Comparison of ENCODE assay signal across 9 cellular contexts in the genomic region with DNA sequence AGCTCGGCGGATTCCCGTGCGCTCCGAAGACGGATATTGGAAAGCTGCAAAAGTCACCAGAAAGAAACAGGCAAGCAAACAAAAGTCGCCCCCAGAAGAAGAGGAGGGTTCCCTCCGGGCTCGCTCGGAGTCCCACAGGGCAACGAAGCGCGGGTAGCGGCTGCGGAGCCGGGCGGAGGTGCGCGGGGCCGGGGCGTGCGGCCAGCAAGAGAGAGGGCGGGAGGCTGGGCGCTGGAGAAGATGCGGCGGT. TPM values are rescaled to one million over a fixed set of nuclear protein-coding genes. Genes with fewer than 3 reads are reported as not detected.
DNase-seq lines count a peak whose midpoint lies in the region; ATAC-seq and TF ChIP-seq lines count a peak whose summit lies in the region.
"Had no signal": no experiment of that assay in that cellular context is flagged by ENCODE, and none has a peak within 500 bp of the region (broad histone marks: within the 10 kb centered on the region; RNA-seq: fewer than 3 reads in every experiment).

A gene (minus strand): TSS at position 247 of the 250 bp plus-strand sequence. CDS start 642 bp downstream, outside the sequence.

- no peaks in the 10 kb centered on the region for H3K9me3 Mint-ChIP-seq in H9
- no peaks in the 10 kb centered on the region for H3K9me3 Mint-ChIP-seq in MCF 10A (ENCODE audit: unreplicated experiment)
- H3K9me3 Mint-ChIP-seq in stimulated activated naive CD8-positive, alpha-beta T cell treated with anti-CD3 and anti-CD28 coated beads, Interleukin-15, Interleukin-2, amounts not matched to agents 100 ng/mL and 50 ng/mL, for 24 hours = peaks cover 4% of the 10 kb centered on the region

- H2BK12ac ChIP-seq in H9 (ENCODE audit: insufficient read length, low read depth, low read length) = peak within 1 kb of the TSS; percentile 73

- H3K14ac ChIP-seq in H9 (ENCODE audit: insufficient read depth, low read length) = peak within 1 kb of the TSS; percentile 90

- H3K79me1 ChIP-seq in H9 (ENCODE audit: insufficient read depth, low read depth, low read length, poor library complexity, severe bottlenecking) = no peaks in the 10 kb centered on the region

- H2BK5ac ChIP-seq in H9 (ENCODE audit: insufficient read length, low read length) = no peak within 1 kb of the TSS

- H3K56ac ChIP-seq in H9 (ENCODE audit: insufficient read length, low read depth, low read length) = no peak within 1 kb of the TSS

- H3K18ac ChIP-seq in H9 (ENCODE audit: insufficient read length, low read depth, low read length) = peak within 1 kb of the TSS; percentile 79

- H4K5ac ChIP-seq in H9 (ENCODE audit: insufficient read length, low read depth, low read length) = no peak within 1 kb of the TSS

- H3K27me3 ChIP-seq in H9 (ENCODE audit: insufficient read depth, low read length) = peaks cover 15% of the 10 kb centered on the region; the same call in 1 of the 2 replicates
- peaks cover 38 to 56% of the 10 kb centered on the region in 2 donors for H3K27me3 ChIP-seq in left lung

- H3K27ac ChIP-seq in H9 (ENCODE audit: insufficient read length, low read depth, low read length) (no peak within 1 kb of the TSS), left lung (peak within 1 kb of the TSS in 1 of 2 donors; percentile 48)

- no TSS peak for BruUV-seq in MCF 10A (replicated peaks; lab: Mats Ljungman, UMichigan)

- no peak within 1 kb of the TSS for H3T11ph ChIP-seq in H9 (ENCODE audit: low read length)

- H2AFZ ChIP-seq in H9 (ENCODE audit: low read length) = no peak within 1 kb of the TSS

- POLR2A ChIA-PET in MCF 10A (lab: Yijun Ruan, JAX) = interaction anchor here (0.6 to 2.1 kb wide), 12 partner anchors 11 to 247 kb away, joined by 3 to 7 read pairs (median 4); no protein-coding TSS in a partner anchor

- H4K8ac ChIP-seq in H9 (replicated peaks; ENCODE audit: insufficient read length, low read depth, low read length) = no peak within 1 kb of the TSS

- H3K27ac Mint-ChIP-seq in H9 (peak within 1 kb of the TSS in 1 of 3 experiments; percentile 11; a peak in 1 of 7 replicates), MCF 10A (ENCODE audit: low read depth, unreplicated experiment) (peak within 1 kb of the TSS; percentile 26)
- no peak within 1 kb of the TSS for H3K27ac Mint-ChIP-seq in stimulated activated naive CD8-positive, alpha-beta T cell treated with anti-CD3 and anti-CD28 coated beads, Interleukin-15, Interleukin-2, amounts not matched to agents 100 ng/mL and 50 ng/mL, for 24 hours

- CTCF ChIA-PET in MCF 10A (lab: Yijun Ruan, JAX) = interaction anchor here (0.7 to 1.1 kb wide), 3 partner anchors 16 to 196 kb away, joined by 3 to 4 read pairs (median 4); no protein-coding TSS in a partner anchor

- H3K4me1 ChIP-seq in H9 (ENCODE audit: insufficient read depth, low read length) (no peaks in the 10 kb centered on the region), left lung (peaks cover 12 to 25% of the 10 kb centered on the region in 2 donors)

- H2BK20ac ChIP-seq in H9 (ENCODE audit: low read depth, low read length, poor library complexity, severe bottlenecking) = no peak within 1 kb of the TSS

- H4K91ac ChIP-seq in H9 (ENCODE audit: insufficient read length, low read depth, low read length) = no peak within 1 kb of the TSS

- no peak within 1 kb of the TSS for H2BK15ac ChIP-seq in H9 (ENCODE audit: low read depth, low read length)

- peak within 1 kb of the TSS; percentile 38 to 56 for H3K4me3 ChIP-seq in left lung

- no peaks in the 10 kb centered on the region for H4K20me1 ChIP-seq in H9 (ENCODE audit: control insufficient read depth, insufficient read depth, insufficient read length)

- peak within 1 kb of the TSS; percentile 65 to 82 for H3K4me3 Mint-ChIP-seq in H9
- peak within 1 kb of the TSS; percentile 79 for H3K4me3 Mint-ChIP-seq in MCF 10A (ENCODE audit: unreplicated experiment)
- H3K4me3 Mint-ChIP-seq in stimulated activated naive CD8-positive, alpha-beta T cell treated with anti-CD3 and anti-CD28 coated beads, Interleukin-15, Interleukin-2, amounts not matched to agents 100 ng/mL and 50 ng/mL, for 24 hours = peak within 1 kb of the TSS; percentile 32

- H3K23ac ChIP-seq in H9 (ENCODE audit: insufficient read length, low read depth, low read length) = no peak within 1 kb of the TSS

- ATAC-seq in left lung (no peak), HG02970 (IDR thresholded peaks at IDR 0.05; ENCODE audit: low FRiP score, unreplicated experiment) (no peak)

- H3K9ac ChIP-seq in H9 (ENCODE audit: extremely low read depth, insufficient read length, low read length) = peak within 1 kb of the TSS; percentile 48

- no peaks in the 10 kb centered on the region for H3K36me3 ChIP-seq in left lung

- peak within 1 kb of the TSS; percentile 66 for H3K4me2 ChIP-seq in H9 (ENCODE audit: insufficient read depth, insufficient read length, low read length)

- no peak for TF ChIP-seq CTCF in H9 (conservative IDR thresholded peaks at IDR 0.05)
- no peak for TF ChIP-seq CTCF in MCF 10A (IDR thresholded peaks at IDR 0.05; ENCODE audit: unreplicated experiment)
- TF ChIP-seq CTCF in left lung (IDR thresholded peaks at IDR 0.05) = no peak

- no peak within 1 kb of the TSS for H2AK5ac ChIP-seq in H9 (ENCODE audit: insufficient read length, low read length)

- H2BK120ac ChIP-seq in H9 (ENCODE audit: low read depth, low read length, poor library complexity, severe bottlenecking) = no peak within 1 kb of the TSS

- H3K27me3 Mint-ChIP-seq in H9 (ENCODE audit: low read depth) (peaks cover 76% of the 10 kb centered on the region), MCF 10A (ENCODE audit: insufficient read depth, unreplicated experiment) (no peaks in the 10 kb centered on the region)
- peaks cover 37% of the 10 kb centered on the region for H3K27me3 Mint-ChIP-seq in stimulated activated naive CD8-positive, alpha-beta T cell treated with anti-CD3 and anti-CD28 coated beads, Interleukin-15, Interleukin-2, amounts not matched to agents 100 ng/mL and 50 ng/mL, for 24 hours

- H3K79me2 ChIP-seq in H9 (ENCODE audit: insufficient read depth, low read length) = no peaks in the 10 kb centered on the region

- H3K23me2 ChIP-seq in H9 (ENCODE audit: insufficient read length, low read depth, low read length, poor library complexity, severe bottlenecking) = peaks cover 32% of the 10 kb centered on the region

- DNase-seq in H9 = no peak
- DNase-seq in MCF 10A (ENCODE audit: unreplicated experiment) = no peak
- DNase-seq in left lung = no peak
- DNase-seq in NCI-H82 treated with DMSO at 0.1 percent for 48 hours (lab: John Stamatoyannopoulos, UW; ENCODE audit: unreplicated experiment) = no peak
- DNase-seq in glomerular visceral epithelial cell (ENCODE audit: extremely low spot score) = no peak
- DNase-seq in HUDEP-2 (lab: John Stamatoyannopoulos, UW; ENCODE audit: unreplicated experiment in 76 of 76) = no peak
- DNase-seq: cerebellar nuclear complex had no signal

- no peaks in the 10 kb centered on the region for H3K9me3 ChIP-seq in H9 (ENCODE audit: control insufficient read depth, low read depth, low read length)
- peaks cover 0 to under 1% of the 10 kb centered on the region in 2 donors for H3K9me3 ChIP-seq in left lung

- no peak within 1 kb of the TSS for H3K4ac ChIP-seq in H9 (ENCODE audit: low read depth, low read length)

- H3K36me3 Mint-ChIP-seq in H9 (ENCODE audit: insufficient read depth in 1 of 3, low read depth in 3 of 3) (peaks cover 0 to 11% (median 9%) of the 10 kb centered on the region in 3 experiments; a peak in 3 of 7 replicates), MCF 10A (ENCODE audit: insufficient read depth, unreplicated experiment) (peaks cover under 1% of the 10 kb centered on the region)
- no peaks in the 10 kb centered on the region for H3K36me3 Mint-ChIP-seq in stimulated activated naive CD8-positive, alpha-beta T cell treated with anti-CD3 and anti-CD28 coated beads, Interleukin-15, Interleukin-2, amounts not matched to agents 100 ng/mL and 50 ng/mL, for 24 hours (ENCODE audit: low read depth)

- intact Hi-C loops in MCF 10A (cut with micrococcal nuclease) (loop anchor here (1.0 to 10.0 kb wide), 6 partner anchors 41 to 557 kb away; a partner anchor contains a TSS), left lung (cut with DNase I) (no loop called here)

- peaks cover 10 to 11% of the 10 kb centered on the region in 2 experiments for H3K4me1 Mint-ChIP-seq in H9
- peaks cover 20% of the 10 kb centered on the region for H3K4me1 Mint-ChIP-seq in MCF 10A (ENCODE audit: insufficient read depth, unreplicated experiment)
- H3K4me1 Mint-ChIP-seq in stimulated activated naive CD8-positive, alpha-beta T cell treated with anti-CD3 and anti-CD28 coated beads, Interleukin-15, Interleukin-2, amounts not matched to agents 100 ng/mL and 50 ng/mL, for 24 hours (ENCODE audit: low read depth) = no peaks in the 10 kb centered on the region

- no CpG with 5 or more reads among the region's 26 CpGs for WGBS in H9 (ENCODE audit: extremely low coverage, insufficient read length, low lambda C conversion rate)

RNA-seq across cellular contexts. Expression of the gene that starts here (rescaled TPM):
- total RNA-seq in H9 (2021) (8.1 and 8.3 TPM in 2 replicates), MCF 10A (2022) (193 and 236 TPM in 2 replicates), left lung (1 to 10 TPM; 2.7 to 6.2 TPM)

Comparison
In these comparisons a context has a peak if more than half of its experiments do, and no peak if none do; other contexts are left out.
1. RNA of the gene that starts here (total RNA-seq): 193 to 236 TPM in MCF 10A; 8.1 to 8.3 TPM in H9 and 2.7 to 6.2 TPM in left lung; every median in the first group is over 10 times any median in the second.
2. Peak in every context shown above with its lines, with median percentiles within 50 percentile points of each other: H3K4me3 Mint-ChIP-seq.